In genomic region chr6:60763490-60763889, GRCh38 we compare ENCODE assay signal across 4 cellular contexts.
DNase-seq lines count a peak whose midpoint lies in the region; ATAC-seq and TF ChIP-seq lines count a peak whose summit lies in the region.
"Not testable (repeated sequence)": the region's sequence is repeated elsewhere in the genome, so short reads cannot be mapped to it uniquely, and the experiment has no call there.

No MANE protein-coding gene starts in this region.

- intact Hi-C loops in sciatic nerve (cut with DNase I) = loop anchor here (10.0 kb wide), 1 partner anchor 481 kb away; no protein-coding TSS in a partner anchor
- intact Hi-C loops in testis (cut with DNase I; ENCODE audit: low total_unique reads) = not testable (repeated sequence)

- 50 to 63% methylated on average over 2 to 4 of the region's 4 CpGs for WGBS in testis, 2 donors

- H3K9me3 Mint-ChIP-seq in brain = not testable (repeated sequence)

- H3K36me3 ChIP-seq in testis (ENCODE audit: low read depth, missing control alignments) = not testable (repeated sequence)

- H3K27me3 ChIP-seq in testis = not testable (repeated sequence)

- peak; percentile 54 for ATAC-seq in sciatic nerve

- not testable (repeated sequence) for H3K4me1 ChIP-seq in testis

- DNase-seq in myocyte (ENCODE audit: low read depth) (peak; percentile 43), testis (peak; percentile 18)
- DNase-seq in sciatic nerve (ENCODE audit: low spot score) = not testable (repeated sequence)

- not testable (repeated sequence) for H3K4me3 ChIP-seq in testis

- not testable (repeated sequence) for H3K9me3 ChIP-seq in testis

- peaks cover 15% of the 10 kb centered on the region for H3K4me1 Mint-ChIP-seq in brain

- peak overlapping the region in 3 of 5 experiments; percentile 56 to 89 (median 67) for H3K27ac Mint-ChIP-seq in brain

- not testable (repeated sequence) for TF ChIP-seq CTCF in brain (conservative IDR thresholded peaks at IDR 0.05); testis (IDR thresholded peaks at IDR 0.05)

- H3K27ac ChIP-seq in testis = not testable (repeated sequence)

- peak overlapping the region in 1 of 5 experiments; percentile 59 for H3K4me3 Mint-ChIP-seq in brain

- not testable (repeated sequence) for H3K27me3 Mint-ChIP-seq in brain

- H3K36me3 Mint-ChIP-seq in brain = not testable (repeated sequence)

- TF ChIP-seq POLR2A in testis (IDR thresholded peaks at IDR 0.05) = not testable (repeated sequence)
